25 cellular contexts compared by ENCODE assay signal in the genomic region with DNA sequence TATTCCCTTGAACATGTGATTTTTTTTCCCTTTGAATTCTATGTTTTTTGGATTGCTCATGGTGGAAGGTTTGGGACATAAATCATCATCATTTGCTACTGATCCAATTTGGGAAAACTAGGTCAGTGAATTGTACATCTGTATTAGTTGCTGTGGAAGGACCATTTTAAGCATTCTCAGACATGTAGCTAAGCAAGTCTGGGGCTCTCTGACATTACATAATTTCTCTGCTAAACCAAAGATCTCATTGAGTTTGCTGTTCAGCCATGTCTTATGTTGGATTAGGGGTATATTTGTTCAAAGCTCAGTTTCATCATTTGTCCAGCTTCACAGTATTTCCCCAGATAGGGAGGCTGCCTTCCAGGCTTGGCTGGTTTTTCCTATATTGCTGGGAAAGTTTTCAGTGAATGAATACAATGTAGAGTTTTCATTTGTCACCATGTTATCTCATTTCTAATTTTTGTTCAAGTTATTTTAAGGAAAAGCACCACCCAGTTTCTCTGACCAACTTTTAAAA.
DNase-seq lines count a peak whose midpoint lies in the region; TF ChIP-seq lines count a peak whose summit lies in the region.
"Had no signal": no experiment of that assay in that cellular context is flagged by ENCODE, and none has a peak within 500 bp of the region (broad histone marks: within the 10 kb centered on the region; RNA-seq: fewer than 3 reads in every experiment).

No MANE protein-coding gene starts in this region.

- no peak for DNase-seq in MM.1S
- DNase-seq in coronary artery (ENCODE audit: low spot score): no peak
- no peak for DNase-seq in trophoblast cell
- DNase-seq in uterus: no peak
- no peak for DNase-seq in activated naive CD4-positive, alpha-beta T cell treated with anti-CD3 and anti-CD28 coated beads, Interleukin-2, amount 50 U/mL, for 16 hours
- DNase-seq in inferior parietal cortex (ENCODE audit: extremely low spot score): no peak
- no peak for DNase-seq in NCI-H1436 (lab: John Stamatoyannopoulos, UW)
- DNase-seq: activated CD8-positive, alpha-beta T cell treated with anti-CD3 and anti-CD28 coated beads, Interleukin-2, amount 10 ng/mL, durations not matched to agents 7 days and 5 days; activated gamma-delta T cell; activated naive CD8-positive, alpha-beta T cell treated with anti-CD3 and anti-CD28 coated beads, Interleukin-2, amount 50 U/mL, for 24 hours; activated T-cell treated with anti-CD3 and anti-CD28 coated beads for 4 hours; CD4-positive, alpha-beta memory T cell; colonic mucosa; DMS 273 treated with DMSO at 0.1 percent for 48 hours; effector memory CD8-positive, alpha-beta T cell; gastrocnemius medialis; kidney; NCI-H510A; NK-92 treated with Interleukin-12 subunit alpha and Interleukin-12 subunit beta, amount 100 ng/mL, for 24 hours; small intestine; T-helper 2 cell had no signal

- H3K9me3 ChIP-seq in MM.1S (replicated peaks; ENCODE audit: insufficient read depth, low read length) (no peaks in the 10 kb centered on the region), trophoblast cell (ENCODE audit: insufficient read depth, low read depth, low read length) (no peaks in the 10 kb centered on the region), uterus (no peaks in the 10 kb centered on the region)
- H3K9me3 ChIP-seq: breast epithelium, colonic mucosa, gastrocnemius medialis, neutrophil, SJSA1 had no signal

- H2BK120ac ChIP-seq in trophoblast cell (ENCODE audit: insufficient read depth, low read length, poor library complexity): no peak overlapping the region

- no peak overlapping the region for H4K91ac ChIP-seq in trophoblast cell (ENCODE audit: low read depth, low read length)

- no peak overlapping the region for H4K8ac ChIP-seq in trophoblast cell (ENCODE audit: low read depth, low read length)

- no peak overlapping the region for H3K9ac ChIP-seq in MM.1S (ENCODE audit: low read length)
- H3K9ac ChIP-seq in trophoblast cell (ENCODE audit: low read length): no peak overlapping the region

- H2BK12ac ChIP-seq in trophoblast cell (ENCODE audit: low read length): no peak overlapping the region

- H3K4me3 ChIP-seq in MM.1S (ENCODE audit: low read length) (no peak overlapping the region), coronary artery (no peak overlapping the region), trophoblast cell (ENCODE audit: low read depth, low read length) (no peak overlapping the region), uterus (no peak overlapping the region)
- H3K4me3 ChIP-seq: breast epithelium, colonic mucosa, gastrocnemius medialis, K562, SJSA1 had no signal

- H3K36me3 ChIP-seq in MM.1S (replicated peaks; ENCODE audit: insufficient read depth, low read length) (no peaks in the 10 kb centered on the region), trophoblast cell (ENCODE audit: control insufficient read depth in 1 of 2, insufficient read depth in 2 of 2, low read length in 2 of 2) (no peaks in the 10 kb centered on the region), uterus (no peaks in the 10 kb centered on the region)
- H3K36me3 ChIP-seq: breast epithelium, colonic mucosa, gastrocnemius medialis, neutrophil, SJSA1 had no signal

- TF ChIP-seq CTCF in MM.1S (IDR thresholded peaks at IDR 0.05; ENCODE audit: low read length) (no peak), coronary artery (IDR thresholded peaks at IDR 0.05) (no peak), uterus (IDR thresholded peaks at IDR 0.05) (no peak)

- H2AK5ac ChIP-seq in trophoblast cell (ENCODE audit: low read length): no peak overlapping the region

- H3K4me2 ChIP-seq in MM.1S (ENCODE audit: low read depth, low read length) (peak overlapping the region; percentile 11; the same call in 1 of the 2 replicates), trophoblast cell (ENCODE audit: low read length) (no peak overlapping the region)

- no peaks in the 10 kb centered on the region for H4K20me1 ChIP-seq in MM.1S (ENCODE audit: insufficient read depth, low read length)

- H3K79me1 ChIP-seq in trophoblast cell (ENCODE audit: low read length): peaks cover 12% of the 10 kb centered on the region

- H3K79me2 ChIP-seq in MM.1S (ENCODE audit: low read length): no peaks in the 10 kb centered on the region
- H3K79me2 ChIP-seq in trophoblast cell (ENCODE audit: control insufficient read depth, insufficient read depth, low read length, poor library complexity): peaks cover 2% of the 10 kb centered on the region

- no peak overlapping the region for H2BK5ac ChIP-seq in trophoblast cell (ENCODE audit: low read depth, low read length, poor library complexity)

- H3K27ac ChIP-seq in MM.1S (ENCODE audit: low read length) (peak overlapping the region; percentile 53; the same call in 1 of the 2 replicates), coronary artery (peak overlapping the region; percentile 27 to 59), trophoblast cell (ENCODE audit: low read depth, low read length) (peak overlapping the region; percentile 51), uterus (peak overlapping the region; percentile 54 to 72)
- H3K27ac ChIP-seq: colonic mucosa, neutrophil, SJSA1 had no signal

- no peak overlapping the region for H3K14ac ChIP-seq in trophoblast cell (ENCODE audit: low read length)

- H3K9me2 ChIP-seq in MM.1S (replicated peaks; ENCODE audit: insufficient read depth, low read length): no peaks in the 10 kb centered on the region

- H3K18ac ChIP-seq in trophoblast cell (ENCODE audit: low read length): no peak overlapping the region

- H2AFZ ChIP-seq in MM.1S (ENCODE audit: low read length) (peak overlapping the region; percentile 7; the same call in 1 of the 2 replicates), trophoblast cell (ENCODE audit: insufficient read depth, low read length, poor library complexity) (no peak overlapping the region)

- no peak overlapping the region for H3K4ac ChIP-seq in trophoblast cell (ENCODE audit: low read depth, low read length)

- intact Hi-C loops in uterus (cut with DNase I; ENCODE audit: low total_unique reads): loop anchor here (10.0 kb wide), 1 partner anchor 156 kb away; no protein-coding TSS in a partner anchor

- H3K27me3 ChIP-seq in MM.1S (replicated peaks; ENCODE audit: insufficient read depth, low read length) (no peaks in the 10 kb centered on the region), trophoblast cell (ENCODE audit: insufficient read depth, low read length) (no peaks in the 10 kb centered on the region), uterus (no peaks in the 10 kb centered on the region)
- H3K27me3 ChIP-seq: breast epithelium, colonic mucosa, gastrocnemius medialis had no signal

- H3K4me1 ChIP-seq in MM.1S (ENCODE audit: low read length) (peaks cover 16% of the 10 kb centered on the region), trophoblast cell (ENCODE audit: control insufficient read depth in 1 of 2, insufficient read depth in 2 of 2, low read length in 2 of 2) (peaks cover 7% of the 10 kb centered on the region in 2 experiments), uterus (peaks cover 0 to 16% of the 10 kb centered on the region in 2 donors)
- H3K4me1 ChIP-seq: breast epithelium, colonic mucosa, gastrocnemius medialis, SJSA1 had no signal

- no peak for TF ChIP-seq POLR2A in uterus (IDR thresholded peaks at IDR 0.05)

- no peaks in the 10 kb centered on the region for H3F3A ChIP-seq in MM.1S (ENCODE audit: insufficient read depth, low read length)

- H4K12ac ChIP-seq in trophoblast cell (ENCODE audit: low read depth, low read length): no peak overlapping the region

- H3K23ac ChIP-seq in trophoblast cell (ENCODE audit: low read length): no peak overlapping the region
